8 cellular contexts compared by ENCODE assay signal in the genomic region with DNA sequence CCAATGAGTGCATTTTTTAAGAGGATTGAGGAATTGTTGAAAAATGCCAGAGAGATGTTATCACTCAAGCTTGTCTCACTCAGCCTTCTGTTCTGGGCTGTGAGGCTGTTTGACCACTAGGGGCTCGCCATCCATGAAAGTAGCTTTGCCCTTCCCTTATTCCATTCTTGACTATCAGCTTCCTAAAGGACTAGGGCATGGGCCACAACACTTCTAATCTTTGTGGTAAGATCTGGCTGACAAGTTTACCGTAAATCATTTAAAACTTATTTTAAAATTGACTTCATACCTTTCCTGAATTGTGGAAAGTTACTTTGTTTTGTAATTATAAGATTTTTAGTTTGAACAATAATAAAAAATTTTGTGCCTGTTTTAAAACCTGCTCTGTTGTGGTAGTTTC. TPM values are rescaled to one million over a fixed set of nuclear protein-coding genes. Genes with fewer than 3 reads are reported as not detected.
DNase-seq lines count a peak whose midpoint lies in the region; ATAC-seq and TF ChIP-seq lines count a peak whose summit lies in the region.

No MANE protein-coding gene starts in this region.

- ATAC-seq in upper lobe of left lung (ENCODE audit: low FRiP score in 2 of 2), result peak; percentile 54 to 80

- H3K9me3 ChIP-seq in MG63 (no peaks in the 10 kb centered on the region), iPS DF 6.9 (ENCODE audit: control insufficient read depth, insufficient read depth, low read length) (no peaks in the 10 kb centered on the region), upper lobe of left lung (no peaks in the 10 kb centered on the region)

- H3K36me3 ChIP-seq in MG63, result no peaks in the 10 kb centered on the region
- H3K36me3 ChIP-seq in iPS DF 6.9 (ENCODE audit: control insufficient read depth, insufficient read depth, low read length), result peaks cover 13% of the 10 kb centered on the region
- peaks cover 22 to 84% (median 56%) of the 10 kb centered on the region in 4 donors for H3K36me3 ChIP-seq in upper lobe of left lung

- H3K4me1 ChIP-seq in iPS DF 6.9 (ENCODE audit: control insufficient read depth, insufficient read depth, low read length) (no peaks in the 10 kb centered on the region), upper lobe of left lung (peaks cover 0 to 6% (median 0%) of the 10 kb centered on the region in 4 donors)

- no peak for TF ChIP-seq POLR2A in upper lobe of left lung (IDR thresholded peaks at IDR 0.05)
- TF ChIP-seq POLR2A in lower leg skin (IDR thresholded peaks at IDR 0.05), result no peak

- H3K27me3 ChIP-seq in MG63 (no peaks in the 10 kb centered on the region), iPS DF 6.9 (ENCODE audit: control insufficient read depth, insufficient read depth, low read length) (no peaks in the 10 kb centered on the region), upper lobe of left lung (no peaks in the 10 kb centered on the region)

- no CpG with 5 or more reads among the region's 2 CpGs for WGBS in iPS DF 6.9 (ENCODE audit: insufficient coverage, insufficient read length)
- 58 to 59% methylated on average over 2 of the region's 2 CpGs for WGBS in upper lobe of left lung, 2 donors
- WGBS in lower leg skin, 2 donors, result 65 to 71% methylated on average over 2 of the region's 2 CpGs

- TF ChIP-seq EP300 in upper lobe of left lung (IDR thresholded peaks at IDR 0.05), result no peak

- in situ Hi-C loops in astrocyte of the spinal cord (cut with HindIII; ENCODE audit: low sequenced_read_pairs), result no loop called here

- intact Hi-C loops in lower leg skin (cut with DNase I; ENCODE audit: low total_unique reads), result no loop called here

- H3K27ac ChIP-seq in iPS DF 6.9 (ENCODE audit: low read length), result no peak overlapping the region
- H3K27ac ChIP-seq in upper lobe of left lung, result no peak overlapping the region

- peak; percentile 93 for TF ChIP-seq CTCF in astrocyte of the spinal cord (IDR thresholded peaks at IDR 0.05; ENCODE audit: low read depth, low read length)
- TF ChIP-seq CTCF in upper lobe of left lung (IDR thresholded peaks at IDR 0.05), result peak; percentile 36 to 62 (median 53)
- no peak for TF ChIP-seq CTCF in lower leg skin (IDR thresholded peaks at IDR 0.05)

- DNase-seq in NCI-H2171 treated with DMSO at 0.1 percent for 48 hours (lab: John Stamatoyannopoulos, UW) (peak; percentile 23), NCI-H2171 (lab: John Stamatoyannopoulos, UW) (no peak), MG63 (peak; percentile 32), astrocyte of the spinal cord (ENCODE audit: low read depth, low spot score) (peak; percentile 70), iPS DF 6.9 (ENCODE audit: low read depth, low spot score) (peak; percentile 50), upper lobe of left lung (peak in 1 of 2 donors; percentile 42), lower leg skin (ENCODE audit: low spot score in 2 of 2) (no peak)
- DNase-seq in activated CD4-positive, alpha-beta T cell treated with anti-CD3 and anti-CD28 coated beads, Interleukin-2, amount 50 U/mL, for 4 hours, result no peak

- H3K4me3 ChIP-seq in MG63 (no peak overlapping the region), astrocyte of the spinal cord (ENCODE audit: low read depth, low read length) (no peak overlapping the region), iPS DF 6.9 (ENCODE audit: low read length) (no peak overlapping the region), upper lobe of left lung (no peak overlapping the region), lower leg skin (ENCODE audit: low read depth, poor library complexity, severe bottlenecking) (no peak overlapping the region)

RNA-seq across cellular contexts. Expression of a gene that starts 49.5 kb away (rescaled TPM):
- total RNA-seq in MG63 (2014; rRNA removed; shearing (Covaris generic); ENCODE audit: low replicate concordance), result 10.1 and 11.5 TPM in 2 replicates
- total RNA-seq in upper lobe of left lung, result 100 to 1,000 TPM in 5 of 6 donors, 10 to 100 TPM in 1; 98.3 to 270 (median 185) TPM
- total RNA-seq in lower leg skin, result 100 to 1,000 TPM; 137 to 191 (median 167) TPM

Comparison
In these comparisons a context has a peak if more than half of its experiments do, and no peak if none do; other contexts are left out.
1. DNase-seq: peak in NCI-H2171 treated with DMSO at 0.1 percent for 48 hours (single experiment), MG63 (single experiment), astrocyte of the spinal cord (single experiment) and iPS DF 6.9 (single experiment); none in NCI-H2171 (single experiment), lower leg skin (0 of 2) and activated CD4-positive, alpha-beta T cell treated with anti-CD3 and anti-CD28 coated beads, Interleukin-2, amount 50 U/mL, for 4 hours (0 of 2).
2. CTCF ChIP-seq: peak in astrocyte of the spinal cord (single experiment) and upper lobe of left lung (6 of 6); none in lower leg skin (0 of 3).